Comparison of ENCODE assay signal across 8 cellular contexts in genomic region chr19:35628565-35629331, GRCh38. TPM values are rescaled to one million over a fixed set of nuclear protein-coding genes. Genes with fewer than 3 reads are reported as not detected.
DNase-seq lines count a peak whose midpoint lies in the region; ATAC-seq and TF ChIP-seq lines count a peak whose summit lies in the region.

RBM42 (plus strand) TSS chr19:35629036; CDS start chr19:35629154, 118 bp downstream.

- DNase-seq in NCI-H1436 (lab: John Stamatoyannopoulos, UW) (peak; percentile 98), T follicular helper cell (ENCODE audit: low read depth) (peak; percentile 95), adipocyte (ENCODE audit: low read depth) (peak; percentile 99), Right ventricle myocardium superior (peak; percentile 97), tibial nerve (ENCODE audit: low spot score in 2 of 2) (peak; percentile 91 to 97)

- H3K9me3 ChIP-seq in adipocyte (ENCODE audit: control insufficient read depth, low read length) (no peaks in the 10 kb centered on the region), parathyroid adenoma (ENCODE audit: control insufficient read depth, low read length) (no peaks in the 10 kb centered on the region), tibial nerve (no peaks in the 10 kb centered on the region)

- peak within 1 kb of the TSS; percentile 87 for H3K4me2 ChIP-seq in parathyroid adenoma (ENCODE audit: low read length)

- H3K9ac ChIP-seq in adipocyte (ENCODE audit: low read length) (peak within 1 kb of the TSS; percentile 99), parathyroid adenoma (peak within 1 kb of the TSS; percentile 64)

- peak within 1 kb of the TSS; percentile 67 for H3K27ac ChIP-seq in parathyroid adenoma
- peak within 1 kb of the TSS; percentile 76 to 98 (median 93) for H3K27ac ChIP-seq in tibial nerve

- 1% methylated on average over 49 to 56 of the region's 56 CpGs for WGBS in tibial nerve, 2 donors

- peak within 1 kb of the TSS; percentile 79 for H3K4me3 ChIP-seq in GM12875 (ENCODE audit: low read depth, low read length)
- H3K4me3 ChIP-seq in adipocyte (ENCODE audit: low read length): peak within 1 kb of the TSS; percentile 96
- peak within 1 kb of the TSS; percentile 97 for H3K4me3 ChIP-seq in parathyroid adenoma (ENCODE audit: low read depth, low read length)
- H3K4me3 ChIP-seq in tibial nerve: peak within 1 kb of the TSS; percentile 65 to 99 (median 86)

- peaks cover 3% of the 10 kb centered on the region for H3K79me2 ChIP-seq in parathyroid adenoma

- H3K4me1 ChIP-seq in adipocyte (ENCODE audit: control insufficient read depth, insufficient read depth, low read length): peaks cover 11% of the 10 kb centered on the region
- H3K4me1 ChIP-seq in parathyroid adenoma: no peaks in the 10 kb centered on the region
- peaks cover 0 to 33% (median 10%) of the 10 kb centered on the region in 4 donors for H3K4me1 ChIP-seq in tibial nerve

- H3K27me3 ChIP-seq in adipocyte (replicated peaks; ENCODE audit: control insufficient read depth, insufficient read depth, low read length) (no peaks in the 10 kb centered on the region), parathyroid adenoma (ENCODE audit: control insufficient read depth, insufficient read depth, low read length) (no peaks in the 10 kb centered on the region), tibial nerve (no peaks in the 10 kb centered on the region)

- ATAC-seq in HG02798 (IDR thresholded peaks at IDR 0.05; ENCODE audit: poor library complexity, unreplicated experiment) (peak; percentile 99), Right ventricle myocardium superior (ENCODE audit: poor library complexity) (peak; percentile 100)

- H2AFZ ChIP-seq in parathyroid adenoma: peak within 1 kb of the TSS; percentile 78

- H3K36me3 ChIP-seq in adipocyte (ENCODE audit: control insufficient read depth, insufficient read depth, low read length, severe bottlenecking): peaks cover 32% of the 10 kb centered on the region
- H3K36me3 ChIP-seq in parathyroid adenoma (ENCODE audit: control insufficient read depth, insufficient read depth, low read length): no peaks in the 10 kb centered on the region
- peaks cover 0 to 36% (median 25%) of the 10 kb centered on the region in 3 donors for H3K36me3 ChIP-seq in tibial nerve

- peak; percentile 87 to 96 for TF ChIP-seq EP300 in tibial nerve (IDR thresholded peaks at IDR 0.05)

- peak; percentile 31 to 73 for TF ChIP-seq POLR2A in tibial nerve (IDR thresholded peaks at IDR 0.05)

- intact Hi-C loops in Right ventricle myocardium superior (cut with DNase I): no loop called here

- TF ChIP-seq CTCF in GM12875 (IDR thresholded peaks at IDR 0.05; ENCODE audit: borderline replicate concordance, insufficient read depth, low read depth, low read length) (no peak), parathyroid adenoma (IDR thresholded peaks at IDR 0.05) (no peak), tibial nerve (IDR thresholded peaks at IDR 0.05) (peak in 2 of 5 experiments; percentile 59 to 76)

RNA-seq across cellular contexts. Expression of gene RBM42, which starts in this region (rescaled TPM):
- total RNA-seq in Right ventricle myocardium superior (48.9 TPM), tibial nerve (10 to 100 TPM; 77.4 to 88.3 (median 80.0) TPM)

Comparison
In these comparisons a context has a peak if more than half of its experiments do, and no peak if none do; other contexts are left out.
1. Peak in every context shown above with its lines: DNase-seq, ATAC-seq, H3K4me3 ChIP-seq and H3K27ac ChIP-seq.